ENCODE assay signal across 20 cellular contexts in the genomic region with DNA sequence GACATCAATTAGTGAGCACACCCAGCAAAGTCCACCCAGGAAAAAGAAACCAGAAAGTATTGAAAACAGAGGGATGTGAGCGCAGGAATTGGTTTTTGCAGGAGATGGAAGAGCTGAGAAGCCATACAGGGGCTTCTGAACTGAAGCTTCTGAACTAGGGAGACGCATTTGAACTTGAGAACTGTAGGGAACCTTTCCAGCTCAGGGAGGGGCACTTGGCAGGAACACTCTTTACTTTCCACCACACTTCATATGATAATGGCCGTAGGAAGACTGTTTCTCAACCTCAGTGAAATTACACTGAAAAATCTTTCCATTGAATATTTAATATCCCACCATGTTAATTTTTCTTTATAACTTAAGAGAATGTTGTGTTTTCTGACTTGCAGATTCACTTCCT.
"Had no signal": no experiment of that assay in that cellular context is flagged by ENCODE, and none has a peak within 500 bp of the region (broad histone marks: within the 10 kb centered on the region; RNA-seq: fewer than 3 reads in every experiment).

No MANE protein-coding gene starts in this region.

- DNase-seq: activated CD4-positive, alpha-beta T cell treated with anti-CD3 and anti-CD28 coated beads for 4 hours; activated CD4-positive, alpha-beta T cell treated with anti-CD3 and anti-CD28 coated beads, Interleukin-2, amount 50 U/mL, for 48 hours; activated CD8-positive, alpha-beta memory T cell treated with anti-CD3 and anti-CD28 coated beads for 24 hours; activated effector memory CD4-positive, alpha-beta T cell treated with Interleukin-2 at 50 U/mL for 16 hours; activated naive CD4-positive, alpha-beta T cell treated with anti-CD3 and anti-CD28 coated beads for 36 hours; activated naive CD8-positive, alpha-beta T cell treated with anti-CD3 and anti-CD28 coated beads for 36 hours; effector memory CD4-positive, alpha-beta T cell; kidney glomerular epithelial cell; mammary epithelial cell; nephron progenitor cell; ovary; stimulated activated CD4-positive, alpha-beta T cell treated with anti-CD3 and anti-CD28 coated beads, Interleukin-4, amount 100 ng/mL, for 24 hours had no signal

- ATAC-seq: body of pancreas; stimulated activated effector memory CD8-positive, alpha-beta T cell treated with anti-CD3 and anti-CD28 coated beads, Interleukin-12 subunit alpha, Interleukin-12 subunit beta, amount 100 ng/mL, for 72 hours had no signal

- H3K9me3 ChIP-seq: adrenal gland, ovary had no signal

- H3K4me1 ChIP-seq: adrenal gland, tibial artery had no signal

- H3K36me3 ChIP-seq: adrenal gland, ovary had no signal

- H3K27ac ChIP-seq: adrenal gland, body of pancreas, coronary artery, dorsolateral prefrontal cortex, ovary, skin epidermis, tibial artery, VCaP had no signal

- H3K27me3 ChIP-seq: adrenal gland, body of pancreas, dorsolateral prefrontal cortex, ovary, tibial artery had no signal

- H3K4me3 ChIP-seq: adrenal gland, body of pancreas, coronary artery, dorsolateral prefrontal cortex, ovary, skin epidermis, tibial artery had no signal
